ENCODE assay signal across 13 cellular contexts in the genomic region with DNA sequence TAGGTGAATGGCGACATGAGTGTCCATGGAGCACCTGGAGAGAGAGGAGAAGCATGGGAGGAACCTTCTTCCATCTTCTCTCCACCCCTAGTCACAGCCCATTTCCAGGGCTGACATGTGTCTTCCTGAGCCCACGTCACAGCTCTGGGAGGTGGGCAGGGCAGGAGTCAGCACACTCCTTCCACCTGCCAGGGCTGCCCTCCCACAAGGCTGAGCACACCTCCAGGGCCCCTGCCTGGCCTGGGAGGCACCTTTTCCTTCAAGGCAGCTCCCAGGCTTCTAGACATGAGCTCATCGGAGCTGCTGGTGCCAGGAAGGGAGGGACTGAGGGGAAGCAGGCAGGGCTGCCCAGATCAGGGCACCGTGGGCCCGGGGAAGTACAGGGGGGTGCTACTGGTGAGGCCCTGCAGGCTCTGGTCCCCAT. TPM values are rescaled to one million over a fixed set of nuclear protein-coding genes. Genes with fewer than 3 reads are reported as not detected.
A peak's percentile ranks its signal among the peaks of the same experiment; 100 is the strongest.
DNase-seq lines count a peak whose midpoint lies in the region; ATAC-seq and TF ChIP-seq lines count a peak whose summit lies in the region.
"Had no signal": no experiment of that assay in that cellular context is flagged by ENCODE, and none has a peak within 500 bp of the region (broad histone marks: within the 10 kb centered on the region; RNA-seq: fewer than 3 reads in every experiment).

No MANE protein-coding gene starts in this region.

- TF ChIP-seq CTCF in OCI-LY3 (IDR thresholded peaks at IDR 0.05; ENCODE audit: low read depth, low read length) (no peak), tibial artery (IDR thresholded peaks at IDR 0.05) (no peak)

- H3K4me3 ChIP-seq in OCI-LY3 (ENCODE audit: low read length) (peak overlapping the region; percentile 93), mucosa of rectum (ENCODE audit: low read length in 2 of 2) (peak overlapping the region; percentile 44 to 46), tibial artery (peak overlapping the region; percentile 97 to 100)
- H3K4me3 ChIP-seq: HAP-1 had no signal

- H3K9me3 ChIP-seq in OCI-LY3 (ENCODE audit: insufficient read depth, low read length) (no peaks in the 10 kb centered on the region), mucosa of rectum (ENCODE audit: control insufficient read depth in 2 of 2, low read length in 2 of 2) (no peaks in the 10 kb centered on the region), tibial artery (no peaks in the 10 kb centered on the region)
- H3K9me3 ChIP-seq: HAP-1 had no signal

- H3K4me1 ChIP-seq in OCI-LY3 (ENCODE audit: low read length) (peaks cover 42% of the 10 kb centered on the region), mucosa of rectum (ENCODE audit: control insufficient read depth in 2 of 2, insufficient read depth in 2 of 2, low read length in 2 of 2) (peaks cover 25 to 28% of the 10 kb centered on the region in 2 donors), tibial artery (peaks cover 0 to 78% (median 68%) of the 10 kb centered on the region in 4 donors)

- H3K9ac ChIP-seq in OCI-LY3 (ENCODE audit: low read length) = peak overlapping the region; percentile 81; the same call in 1 of the 2 replicates
- H3K9ac ChIP-seq in mucosa of rectum (ENCODE audit: low read depth in 1 of 2, low read length in 2 of 2) = peak overlapping the region in 1 of 2 donors; percentile 41

- H4K20me1 ChIP-seq in OCI-LY3 (ENCODE audit: insufficient read depth, low read length) = no peaks in the 10 kb centered on the region

- H3K27me3 ChIP-seq in OCI-LY3 (ENCODE audit: low read depth, low read length) (no peaks in the 10 kb centered on the region), mucosa of rectum (ENCODE audit: control insufficient read depth in 2 of 2, insufficient read depth in 2 of 2, low read length in 2 of 2) (no peaks in the 10 kb centered on the region), tibial artery (no peaks in the 10 kb centered on the region)

- H3K4me2 ChIP-seq in OCI-LY3 (ENCODE audit: low read length) = peak overlapping the region; percentile 81

- peaks cover 29% of the 10 kb centered on the region for H3K79me2 ChIP-seq in OCI-LY3 (ENCODE audit: low read length)

- peak; percentile 81 for ATAC-seq in esophagus mucosa
- no peak for ATAC-seq in GM19351 (IDR thresholded peaks at IDR 0.05; ENCODE audit: unreplicated experiment)
- ATAC-seq: activated T-helper 17 cell treated with anti-CD3 and anti-CD28 coated beads, Interleukin-2, amount 50 U/mL, for 72 hours; PC-3 had no signal

- peak overlapping the region; percentile 60; the same call in 1 of the 2 replicates for H3K27ac ChIP-seq in OCI-LY3 (ENCODE audit: low read length)
- H3K27ac ChIP-seq in mucosa of rectum (ENCODE audit: low read depth in 2 of 2, low read length in 2 of 2) = peak overlapping the region; percentile 52 to 82
- H3K27ac ChIP-seq in tibial artery = peak overlapping the region; percentile 99 to 100
- H3K27ac ChIP-seq: WERI-Rb-1 had no signal

- H3K36me3 ChIP-seq in OCI-LY3 (replicated peaks; ENCODE audit: low read depth, low read length) (peaks cover 6% of the 10 kb centered on the region), mucosa of rectum (ENCODE audit: control insufficient read depth in 2 of 2, insufficient read depth in 2 of 2, low read length in 2 of 2) (peaks cover 2 to 3% of the 10 kb centered on the region in 2 donors), tibial artery (no peaks in the 10 kb centered on the region)
- H3K36me3 ChIP-seq: HAP-1, WERI-Rb-1 had no signal

- intact Hi-C loops in tibial artery (cut with DNase I; ENCODE audit: low total_unique reads) = no loop called here

- H2AFZ ChIP-seq in OCI-LY3 (ENCODE audit: low read depth, low read length) = no peak overlapping the region

- DNase-seq in tibial artery (peak; percentile 59 to 90), NCI-H345 (lab: John Stamatoyannopoulos, UW) (no peak), germinal center (ENCODE audit: low spot score) (no peak)
- no peak for DNase-seq in activated effector memory CD4-positive, alpha-beta T cell treated with Interleukin-2 at 50 U/mL for 16 hours
- DNase-seq: NCI-H1417 treated with DMSO at 0.1 percent for 48 hours, PC-3, WERI-Rb-1 had no signal

RNA-seq across cellular contexts. Expression of gene SYNPO, which starts 13.6 kb away (rescaled TPM):
- 7.8 TPM for total RNA-seq in esophagus mucosa

RNA-seq across cellular contexts. Expression of gene MYOZ3, which starts 34.2 kb away (rescaled TPM):
- not detected for total RNA-seq in esophagus mucosa
- total RNA-seq: PC-3 had no signal

Comparison
In these comparisons a context has a peak if more than half of its experiments do, and no peak if none do; other contexts are left out.
1. H3K4me3 ChIP-seq: peak in every context shown above with its lines; median percentile 98 in tibial artery; 93 in OCI-LY3; 45 in mucosa of rectum.
2. DNase-seq: peak in tibial artery (2 of 2); none in NCI-H345 (single experiment), germinal center (single experiment) and activated effector memory CD4-positive, alpha-beta T cell treated with Interleukin-2 at 50 U/mL for 16 hours (single experiment).
3. Peak in every context shown above with its lines, with median percentiles within 50 percentile points of each other: H3K27ac ChIP-seq.